Comparison of ENCODE assay signal across 30 cellular contexts in genomic region chr13:72113070-72113469, GRCh38.
"Had no signal": no experiment of that assay in that cellular context is flagged by ENCODE, and none has a peak within 500 bp of the region (broad histone marks: within the 10 kb centered on the region; RNA-seq: fewer than 3 reads in every experiment).

No MANE protein-coding gene starts in this region.

- H3K9me3 Mint-ChIP-seq: stimulated activated naive CD8-positive, alpha-beta T cell treated with anti-CD3 and anti-CD28 coated beads, Interleukin-15, amount 100 ng/mL, for 72 hours had no signal

- ATAC-seq: esophagus mucosa; gastroesophageal sphincter; heart right ventricle; left cardiac atrium; left lung; mucosa of descending colon; natural killer cell treated with Interleukin-12 subunit alpha and Interleukin-12 subunit beta and Interleukin-15 and Interleukin-18, amount 100 ng/mL, for 72 hours; pancreas; stimulated activated naive CD8-positive, alpha-beta T cell treated with anti-CD3 and anti-CD28 coated beads, Interleukin-15, amount 100 ng/mL, for 72 hours had no signal

- H3K36me3 ChIP-seq: gastroesophageal sphincter, heart right ventricle, left lung, neutrophil, pancreas, right atrium auricular region, thyroid gland, vagina had no signal

- H3K4me1 ChIP-seq: gastroesophageal sphincter, heart right ventricle, left lung, pancreas, right atrium auricular region, thyroid gland, vagina had no signal

- H3K27ac Mint-ChIP-seq: mesothelial cell of epicardium; naive B cell; natural killer cell treated with Interleukin-12 subunit alpha and Interleukin-12 subunit beta and Interleukin-15 and Interleukin-18, amount 100 ng/mL, for 72 hours; progenitor cell of endocrine pancreas; stimulated activated naive CD8-positive, alpha-beta T cell treated with anti-CD3 and anti-CD28 coated beads, Interleukin-15, amount 100 ng/mL, for 72 hours had no signal

- H3K27me3 ChIP-seq: gastroesophageal sphincter, heart right ventricle, left lung, neutrophil, pancreas, right atrium auricular region, thyroid gland, vagina had no signal

- H3K4me2 ChIP-seq: smooth muscle cell had no signal

- H3K27ac ChIP-seq: epithelial cell of prostate, gastroesophageal sphincter, heart right ventricle, left lung, neutrophil, pancreas, right atrium auricular region, thyroid gland, vagina had no signal

- H3K4me1 Mint-ChIP-seq: naive B cell; neural crest cell; stimulated activated naive CD8-positive, alpha-beta T cell treated with anti-CD3 and anti-CD28 coated beads, Interleukin-15, amount 100 ng/mL, for 72 hours had no signal

- H3K36me3 Mint-ChIP-seq: mesothelial cell of epicardium; naive B cell; natural killer cell treated with Interleukin-12 subunit alpha and Interleukin-12 subunit beta and Interleukin-15 and Interleukin-18, amount 100 ng/mL, for 72 hours had no signal

- H3K4me3 ChIP-seq: gastroesophageal sphincter, heart right ventricle, left lung, mucosa of descending colon, pancreas, right atrium auricular region, smooth muscle cell, thyroid gland, vagina had no signal

- H3K9me3 ChIP-seq: gastroesophageal sphincter, left lung, mucosa of descending colon, neutrophil, pancreas, right atrium auricular region, thyroid gland, vagina had no signal

- FAIRE-seq: islet of Langerhans, pancreas had no signal

- H3K27me3 Mint-ChIP-seq: naive B cell; natural killer cell treated with Interleukin-12 subunit alpha and Interleukin-12 subunit beta and Interleukin-15 and Interleukin-18, amount 100 ng/mL, for 72 hours; progenitor cell of endocrine pancreas; stimulated activated naive CD8-positive, alpha-beta T cell treated with anti-CD3 and anti-CD28 coated beads, Interleukin-15, amount 100 ng/mL, for 72 hours had no signal

- H3K4me3 Mint-ChIP-seq: mesothelial cell of epicardium; naive B cell; natural killer cell treated with Interleukin-12 subunit alpha and Interleukin-12 subunit beta and Interleukin-15 and Interleukin-18, amount 100 ng/mL, for 72 hours; neural crest cell; stimulated activated naive CD8-positive, alpha-beta T cell treated with anti-CD3 and anti-CD28 coated beads, Interleukin-15, amount 100 ng/mL, for 72 hours had no signal

- DNase-seq: cortex of kidney; foreskin fibroblast; heart right ventricle; hippocampal formation; left cardiac atrium; left lung; mesenchymal stem cell; mucosa of descending colon; naive B cell; pancreas; stimulated activated CD4-positive, alpha-beta T cell treated with anti-CD3 and anti-CD28 coated beads, Interleukin-12 subunit alpha, Interleukin-12 subunit beta, amount 100 ng/mL, for 4 hours; stimulated activated CD4-positive, alpha-beta T cell treated with anti-CD3 and anti-CD28 coated beads, Interleukin-1b, Interleukin-23, amount 100 ng/mL, for 48 hours; stimulated activated CD4-positive, alpha-beta T cell treated with anti-CD3 and anti-CD28 coated beads, Interleukin-4, amount 100 ng/mL, for 1 hour; stimulated activated CD8-positive, alpha-beta memory T cell treated with anti-CD3 and anti-CD28 coated beads, Interleukin-4, amount 100 ng/mL, for 48 hours; stimulated activated naive CD4-positive, alpha-beta T cell; stimulated activated naive CD8-positive, alpha-beta T cell treated with anti-CD3 and anti-CD28 coated beads, Interleukin-15, amount 100 ng/mL, for 72 hours; thyroid gland; trophoblast cell had no signal
